ENCODE assay signal across 12 cellular contexts in the genomic region with DNA sequence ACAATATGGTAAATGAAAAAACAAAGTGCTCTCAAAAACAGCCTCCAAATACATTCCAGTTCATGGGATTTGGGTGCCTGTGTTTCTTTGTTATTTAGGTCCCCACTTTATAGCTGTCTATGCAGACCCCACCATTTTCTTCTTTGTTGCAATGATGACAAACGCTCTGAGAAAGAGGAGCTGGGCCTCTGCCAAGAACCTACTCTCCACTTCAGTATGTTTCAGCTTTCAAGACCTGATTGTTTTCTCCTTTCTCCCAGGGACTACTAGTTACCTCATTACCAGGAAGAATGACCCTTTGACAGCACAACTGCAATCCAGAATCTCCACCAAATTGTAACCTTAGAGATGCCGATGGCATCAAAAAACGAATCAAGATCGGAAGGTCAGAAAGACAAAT.
"Had no signal": no experiment of that assay in that cellular context is flagged by ENCODE, and none has a peak within 500 bp of the region (broad histone marks: within the 10 kb centered on the region; RNA-seq: fewer than 3 reads in every experiment).

No MANE protein-coding gene starts in this region.

- H3K9me3 Mint-ChIP-seq: activated naive CD4-positive, alpha-beta T cell treated with anti-CD3 and anti-CD28 coated beads, Interleukin-2, amount 50 U/mL, for 24 hours had no signal

- H3K27me3 Mint-ChIP-seq: activated CD4-positive, alpha-beta T cell treated with anti-CD3 and anti-CD28 coated beads for 36 hours had no signal

- H3K4me3 Mint-ChIP-seq: activated CD4-positive, alpha-beta T cell treated with anti-CD3 and anti-CD28 coated beads for 36 hours; activated naive CD4-positive, alpha-beta T cell treated with anti-CD3 and anti-CD28 coated beads, Interleukin-2, amount 50 U/mL, for 24 hours; immature natural killer cell; naive B cell had no signal

- H3K36me3 Mint-ChIP-seq: activated naive CD4-positive, alpha-beta T cell treated with anti-CD3 and anti-CD28 coated beads, Interleukin-2, amount 50 U/mL, for 24 hours; immature natural killer cell; naive B cell had no signal

- H3K4me1 Mint-ChIP-seq: activated CD4-positive, alpha-beta T cell treated with anti-CD3 and anti-CD28 coated beads for 36 hours; activated naive CD4-positive, alpha-beta T cell treated with anti-CD3 and anti-CD28 coated beads, Interleukin-2, amount 50 U/mL, for 24 hours; immature natural killer cell; naive B cell had no signal

- DNase-seq: activated CD4-positive, alpha-beta T cell treated with anti-CD3 and anti-CD28 coated beads for 36 hours; activated CD4-positive, alpha-beta T cell treated with anti-CD3 and anti-CD28 coated beads, Interleukin-2, amount 50 U/mL, for 48 hours; activated gamma-delta T cell; effector CD4-positive, alpha-beta T cell; immature natural killer cell; left ventricle myocardium superior; mucosa of descending colon; naive B cell; stimulated activated naive CD8-positive, alpha-beta T cell treated with anti-CD3 and anti-CD28 coated beads, Interleukin-15, Interleukin-2, amounts not matched to agents 100 U/mL and 50 U/mL, for 24 hours; substantia nigra; WERI-Rb-1 had no signal

- H3K27ac Mint-ChIP-seq: activated CD4-positive, alpha-beta T cell treated with anti-CD3 and anti-CD28 coated beads for 36 hours; activated naive CD4-positive, alpha-beta T cell treated with anti-CD3 and anti-CD28 coated beads, Interleukin-2, amount 50 U/mL, for 24 hours; immature natural killer cell; naive B cell had no signal
